8 cellular contexts compared by ENCODE assay signal in the genomic region with DNA sequence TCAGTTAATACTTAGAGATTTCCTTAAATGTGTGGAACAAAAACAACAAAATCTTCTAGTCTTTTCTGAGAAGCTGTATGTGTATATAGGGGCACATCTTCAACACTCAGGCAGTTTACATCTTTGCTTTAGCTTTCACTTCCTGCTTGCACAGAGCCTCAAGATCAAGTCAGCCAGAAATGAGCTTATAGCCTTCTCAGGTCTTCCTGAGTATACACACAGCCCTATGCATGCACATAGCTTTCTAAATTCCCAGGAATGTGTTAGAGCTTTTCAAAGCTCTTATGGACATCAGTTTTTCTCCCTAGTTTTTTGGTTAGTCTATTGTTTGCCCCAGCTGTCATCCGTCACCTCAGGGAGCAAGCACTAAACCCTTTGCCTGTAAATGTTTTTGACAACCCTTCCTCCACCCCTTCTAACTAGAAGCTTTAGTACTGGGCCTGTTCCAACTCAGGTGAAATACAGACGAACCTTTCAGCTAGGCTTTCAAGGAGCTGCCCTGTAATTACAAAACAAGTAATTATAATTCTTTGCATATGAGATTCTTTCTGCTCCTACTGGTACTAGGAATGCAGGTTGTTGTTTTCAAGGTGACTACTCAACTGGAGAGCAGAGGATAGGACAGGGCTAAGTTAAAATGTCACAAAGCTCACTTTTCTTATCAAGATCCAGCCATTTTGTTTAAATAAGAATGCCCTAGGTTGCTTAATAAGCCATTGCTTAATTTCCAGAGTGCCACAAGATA. TPM values are rescaled to one million over a fixed set of nuclear protein-coding genes. Genes with fewer than 3 reads are reported as not detected.
DNase-seq lines count a peak whose midpoint lies in the region; ATAC-seq and TF ChIP-seq lines count a peak whose summit lies in the region.

No MANE protein-coding gene starts in this region.

- peak overlapping the region; percentile 0 for H3K27ac Mint-ChIP-seq in T-helper 1 cell treated with Interleukin-12 subunit alpha and Interleukin-12 subunit beta and Interleukin-4 antibody, amounts not matched to agents 30 μg/mL and 1 μg/mL, for 36 hours

- no peaks in the 10 kb centered on the region for H3K27me3 ChIP-seq in osteoblast (ENCODE audit: insufficient read depth, low read length)

- H3K36me3 ChIP-seq in osteoblast (ENCODE audit: insufficient read depth, low read length): no peaks in the 10 kb centered on the region

- peaks cover 17% of the 10 kb centered on the region for H3K9me3 Mint-ChIP-seq in T-helper 1 cell treated with Interleukin-12 subunit alpha and Interleukin-12 subunit beta and Interleukin-4 antibody, amounts not matched to agents 30 μg/mL and 1 μg/mL, for 36 hours

- DNase-seq in T-helper 1 cell (no peak), NOMO-1 treated with DMSO at 0.1 percent for 48 hours (lab: John Stamatoyannopoulos, UW; ENCODE audit: unreplicated experiment) (peak; percentile 73), osteoblast (ENCODE audit: insufficient read length, low spot score, missing footprints) (no peak), inferior parietal cortex (ENCODE audit: extremely low spot score) (no peak), AML-193 (lab: John Stamatoyannopoulos, UW) (no peak)

- no peaks in the 10 kb centered on the region for H3K4me1 ChIP-seq in osteoblast (ENCODE audit: insufficient read depth, low read length)

- no peaks in the 10 kb centered on the region for H3K79me2 ChIP-seq in osteoblast (ENCODE audit: insufficient read depth, low read length)

- peaks cover 2% of the 10 kb centered on the region for H3K9me3 ChIP-seq in osteoblast (ENCODE audit: low read depth, low read length)

- no peaks in the 10 kb centered on the region for H4K20me1 ChIP-seq in osteoblast (ENCODE audit: insufficient read depth, low read length)

- H3K36me3 Mint-ChIP-seq in T-helper 1 cell treated with Interleukin-12 subunit alpha and Interleukin-12 subunit beta and Interleukin-4 antibody, amounts not matched to agents 30 μg/mL and 1 μg/mL, for 36 hours (ENCODE audit: low read depth): peaks cover 5% of the 10 kb centered on the region

- peaks cover 19% of the 10 kb centered on the region for H3K4me1 Mint-ChIP-seq in T-helper 1 cell treated with Interleukin-12 subunit alpha and Interleukin-12 subunit beta and Interleukin-4 antibody, amounts not matched to agents 30 μg/mL and 1 μg/mL, for 36 hours (ENCODE audit: low read depth)

- H3K4me3 ChIP-seq in osteoblast (ENCODE audit: insufficient read depth, low read length): no peak overlapping the region

- H3K4me3 Mint-ChIP-seq in T-helper 1 cell treated with Interleukin-12 subunit alpha and Interleukin-12 subunit beta and Interleukin-4 antibody, amounts not matched to agents 30 μg/mL and 1 μg/mL, for 36 hours: no peak overlapping the region

- ATAC-seq in HG02610 (IDR thresholded peaks at IDR 0.05; ENCODE audit: unreplicated experiment) (peak; percentile 77), HG03039 (IDR thresholded peaks at IDR 0.05; ENCODE audit: unreplicated experiment) (no peak)

- no peak overlapping the region for H3K4me2 ChIP-seq in osteoblast (ENCODE audit: insufficient read depth, low read length)

- peaks cover 17% of the 10 kb centered on the region for H3K27me3 Mint-ChIP-seq in T-helper 1 cell treated with Interleukin-12 subunit alpha and Interleukin-12 subunit beta and Interleukin-4 antibody, amounts not matched to agents 30 μg/mL and 1 μg/mL, for 36 hours (ENCODE audit: low read depth)

- no peak for TF ChIP-seq CTCF in osteoblast (IDR thresholded peaks at IDR 0.05; ENCODE audit: extremely low read depth, low read depth, low read length)

- H3K27ac ChIP-seq in osteoblast (ENCODE audit: low read depth, low read length): no peak overlapping the region

- peak overlapping the region; percentile 35 for H2AFZ ChIP-seq in osteoblast (ENCODE audit: low read length)

RNA-seq across cellular contexts. Expression of a gene that starts 22.6 kb away (rescaled TPM):
- total RNA-seq in osteoblast: 17.4 and 21.8 TPM in 2 replicates
